In genomic region chr12:23507785-23508184, GRCh38 we compare ENCODE assay signal across 5 cellular contexts.
A peak's percentile ranks its signal among the peaks of the same experiment; 100 is the strongest.
DNase-seq lines count a peak whose midpoint lies in the region; ATAC-seq, FAIRE-seq and TF ChIP-seq lines count a peak whose summit lies in the region.
"Not testable (repeated sequence)": the region's sequence is repeated elsewhere in the genome, so short reads cannot be mapped to it uniquely, and the experiment has no call there.

No MANE protein-coding gene starts in this region.

- H3K79me2 ChIP-seq in K562 (ENCODE audit: control insufficient read depth, insufficient read depth, low read length), result peaks cover 66% of the 10 kb centered on the region
- H3K79me2 ChIP-seq in mammary epithelial cell (ENCODE audit: insufficient read depth, low read length); mesendoderm (ENCODE audit: control insufficient read depth, insufficient read depth, low read length): not testable (repeated sequence)

- peak overlapping the region; percentile 18 for H3K56ac ChIP-seq in mesendoderm (ENCODE audit: low read length)

- H2AFZ ChIP-seq in K562 (ENCODE audit: low read depth, low read length), result peak overlapping the region; percentile 53
- not testable (repeated sequence) for H2AFZ ChIP-seq in mammary epithelial cell (ENCODE audit: low read depth, low read length)

- H3K23ac ChIP-seq in mesendoderm (ENCODE audit: low read length), result not testable (repeated sequence)

- 0 out of 2 replicates have a peak, but pooled peaks have one; percentile 36 for TF ChIP-seq POLR2A in K562 (conservative IDR thresholded peaks at IDR 0.05)

- not testable (repeated sequence) for BruUV-seq in K562 (replicated peaks; lab: Mats Ljungman, UMichigan); mammary epithelial cell (replicated peaks; lab: Mats Ljungman, UMichigan)

- H4K8ac ChIP-seq in mesendoderm (ENCODE audit: low read depth, low read length), result not testable (repeated sequence)

- H3K4me3 ChIP-seq in K562, result peak overlapping the region; percentile 43
- H3K4me3 ChIP-seq in mammary epithelial cell (replicated peaks in 1 of 3; ENCODE audit: insufficient read depth in 1 of 3, low read depth in 2 of 3, low read length in 3 of 3); epithelial cell of esophagus (ENCODE audit: low read length); lower lobe of right lung; mesendoderm (ENCODE audit: low read length): not testable (repeated sequence)

- H3K4ac ChIP-seq in mesendoderm (ENCODE audit: low read depth, low read length), result peak overlapping the region; percentile 43

- H3K9me1 ChIP-seq in K562 (ENCODE audit: control insufficient read depth, insufficient read depth, low read length), result not testable (repeated sequence)

- ATAC-seq in K562, lower lobe of right lung: not testable (repeated sequence)

- WGBS in K562 (ENCODE audit: insufficient coverage, low coverage, missing lambda C conversion rate), result 12% methylated on average over 4 of the region's 4 CpGs
- WGBS in mammary epithelial cell (ENCODE audit: low coverage, missing lambda C conversion rate), result 80% methylated on average over 4 of the region's 4 CpGs
- no CpG with 5 or more reads among the region's 4 CpGs for WGBS in mesendoderm (ENCODE audit: extremely low coverage, insufficient coverage, low lambda C conversion rate)

- H2BK15ac ChIP-seq in mesendoderm (replicated peaks; ENCODE audit: low read depth), result not testable (repeated sequence)

- H3K27ac ChIP-seq in K562 (ENCODE audit: extremely low read depth, low read depth, low read length), result peak overlapping the region; percentile 79
- H3K27ac ChIP-seq in mammary epithelial cell (ENCODE audit: insufficient read depth, low read depth, low read length); lower lobe of right lung; mesendoderm (ENCODE audit: low read depth, low read length): not testable (repeated sequence)

- H2BK120ac ChIP-seq in mesendoderm (ENCODE audit: low read depth, low read length), result peak overlapping the region; percentile 93

- DNase-seq in K562 (ENCODE audit: extremely low read depth in 1 of 4, low spot score in 3 of 4) (peak in 1 of 4 experiments; percentile 61), mammary epithelial cell (peak; percentile 10), epithelial cell of esophagus (ENCODE audit: low read depth) (peak; percentile 51), lower lobe of right lung (peak; percentile 53)
- not testable (repeated sequence) for DNase-seq in mesendoderm

- not testable (repeated sequence) for H4K20me1 ChIP-seq in K562 (replicated peaks; ENCODE audit: control insufficient read depth, insufficient read depth, low read length); mammary epithelial cell (ENCODE audit: insufficient read depth, low read length)

- peak overlapping the region in 1 of 2 experiments; percentile 77; a peak in 2 of 4 replicates for H3K9ac ChIP-seq in K562 (ENCODE audit: insufficient read depth in 1 of 2, low read depth in 2 of 2, low read length in 2 of 2)
- H3K9ac ChIP-seq in mammary epithelial cell (ENCODE audit: insufficient read depth, low read length); mesendoderm (ENCODE audit: low read length): not testable (repeated sequence)

- in situ Hi-C loops in K562 (cut with MboI); mammary epithelial cell (cut with MboI; ENCODE audit: low sequenced_read_pairs in 2 of 2): not testable (repeated sequence)

- not testable (repeated sequence) for FAIRE-seq in K562 (lab: Jason Lieb, UNC)

- TF ChIP-seq CTCF in K562 (IDR thresholded peaks at IDR 0.05 in 2 of 3, conservative IDR thresholded peaks at IDR 0.05 in 1 of 3; ENCODE audit: insufficient read depth in 2 of 3, low read depth in 1 of 3, low read length in 3 of 3); mammary epithelial cell (conservative IDR thresholded peaks at IDR 0.05 in 1 of 2, IDR thresholded peaks at IDR 0.05 in 1 of 2; ENCODE audit: extremely low read depth in 1 of 2, insufficient read depth in 1 of 2, low read depth in 1 of 2, low read length in 2 of 2); epithelial cell of esophagus (IDR thresholded peaks at IDR 0.05; ENCODE audit: insufficient read depth, low read depth, low read length, missing control alignments); lower lobe of right lung (IDR thresholded peaks at IDR 0.05): not testable (repeated sequence)

- H3K4me1 ChIP-seq in K562 (replicated peaks in 1 of 2; ENCODE audit: control insufficient read depth in 2 of 2, insufficient read depth in 2 of 2, low read length in 2 of 2), result peaks cover 0 to 11% of the 10 kb centered on the region in 2 experiments; a peak in 3 of 5 replicates
- H3K4me1 ChIP-seq in mammary epithelial cell (ENCODE audit: insufficient read depth, low read length); lower lobe of right lung: not testable (repeated sequence)
- H3K4me1 ChIP-seq in mesendoderm (ENCODE audit: control insufficient read depth, low read depth, low read length), result peaks cover 13% of the 10 kb centered on the region

- not testable (repeated sequence) for TF ChIP-seq EP300 in K562 (IDR thresholded peaks at IDR 0.05; ENCODE audit: low read length)

- not testable (repeated sequence) for TF ChIP-seq RAD21 in K562 (CRISPR knock-in tag; conservative IDR thresholded peaks at IDR 0.05 in 1 of 2, IDR thresholded peaks at IDR 0.05 in 1 of 2)

- not testable (repeated sequence) for H3K27me3 ChIP-seq in K562 (ENCODE audit: control insufficient read depth in 2 of 2, insufficient read depth in 2 of 2, low read length in 2 of 2); mammary epithelial cell (ENCODE audit: insufficient read depth, low read length); lower lobe of right lung (ENCODE audit: low read depth); mesendoderm (ENCODE audit: insufficient read depth, low read length, poor library complexity)

- CTCF ChIA-PET in K562 (lab: Yijun Ruan, JAX; ENCODE audit: low intra/inter-chr PET ratio); mammary epithelial cell (lab: Charles Lee; ENCODE audit: low non-redundant PET): not testable (repeated sequence)

- H3K36me3 ChIP-seq in K562 (ENCODE audit: control insufficient read depth, insufficient read depth, low read length); mammary epithelial cell (ENCODE audit: insufficient read depth, low read length); lower lobe of right lung; mesendoderm (ENCODE audit: control insufficient read depth, insufficient read depth, low read length): not testable (repeated sequence)

- POLR2A ChIA-PET in K562 (lab: Yijun Ruan, JAX), result not testable (repeated sequence)

- H4K5ac ChIP-seq in mesendoderm (ENCODE audit: low read length), result not testable (repeated sequence)

- H3K18ac ChIP-seq in mesendoderm (ENCODE audit: low read length), result peak overlapping the region; percentile 39

- peak overlapping the region; percentile 72 for H3K4me2 ChIP-seq in K562 (ENCODE audit: insufficient read depth, low read length)
- not testable (repeated sequence) for H3K4me2 ChIP-seq in mammary epithelial cell (ENCODE audit: insufficient read depth, low read depth, low read length); mesendoderm (ENCODE audit: low read length)

- H2BK5ac ChIP-seq in mesendoderm (ENCODE audit: low read length), result not testable (repeated sequence)

- H3K9me3 ChIP-seq in K562 (replicated peaks; ENCODE audit: control insufficient read depth, insufficient read depth, low read depth, low read length); mammary epithelial cell (replicated peaks; ENCODE audit: insufficient read depth, low read length); lower lobe of right lung: not testable (repeated sequence)

- H3K79me1 ChIP-seq in mesendoderm (ENCODE audit: low read length), result not testable (repeated sequence)

- dilution Hi-C loops in mammary epithelial cell (cut with HindIII; ENCODE audit: low sequenced_read_pairs), result not testable (repeated sequence)

- not testable (repeated sequence) for H2AK5ac ChIP-seq in mesendoderm (ENCODE audit: low read length)

- intact Hi-C loops in K562 (cut with micrococcal nuclease), result loop anchor here (2.0 to 10.0 kb wide), 3 partner anchors 51 to 303 kb away; no protein-coding TSS in a partner anchor
- intact Hi-C loops in mammary epithelial cell (cut with micrococcal nuclease); lower lobe of right lung (cut with DNase I): not testable (repeated sequence)

TF ChIP-seq in K562, 482 proteins besides CTCF, POLR2A, EP300 and RAD21 (continues in another document):
- TF ChIP-seq SMARCA4 (IDR thresholded peaks at IDR 0.05) (0 out of 2 replicates have a peak, but pooled peaks have one; percentile 29), DPF2 (IDR thresholded peaks at IDR 0.05) (peak; percentile 17; the same call in 1 of the 2 replicates), NFRKB (IDR thresholded peaks at IDR 0.05; ENCODE audit: low read depth) (0 out of 2 replicates have a peak, but pooled peaks have one; percentile 41), EP400 (IDR thresholded peaks at IDR 0.05) (peak; percentile 43; the same call in 1 of the 2 replicates), FOSL1 (tag; conservative IDR thresholded peaks at IDR 0.05) (0 out of 2 replicates have a peak, but pooled peaks have one; percentile 33), SMARCE1 (IDR thresholded peaks at IDR 0.05) (peak; percentile 34; the same call in 1 of the 2 replicates), JUND (tag; IDR thresholded peaks at IDR 0.05; ENCODE audit: borderline replicate concordance, low read depth, low read length) (peak; percentile 10; the same call in 1 of the 3 replicates), CEBPB (tag; IDR thresholded peaks at IDR 0.05) (peak; percentile 65)
- TF ChIP-seq JUND (IDR thresholded peaks at IDR 0.05; ENCODE audit: borderline replicate concordance, low read depth, low read length), result not testable (repeated sequence)
